28 cellular contexts compared by ENCODE assay signal in genomic region chr3:76043746-76044145, GRCh38.
"Had no signal": no experiment of that assay in that cellular context is flagged by ENCODE, and none has a peak within 500 bp of the region (broad histone marks: within the 10 kb centered on the region; RNA-seq: fewer than 3 reads in every experiment).

No MANE protein-coding gene starts in this region.

- H3K9me3 ChIP-seq: breast epithelium, esophagus muscularis mucosa, neutrophil, ovary, prostate gland, transverse colon, vagina had no signal

- H3K4me3 ChIP-seq: breast epithelium, dorsolateral prefrontal cortex, esophagus muscularis mucosa, hepatocyte, ovary, prostate gland, transverse colon, vagina had no signal

- H3K27me3 ChIP-seq: breast epithelium, dorsolateral prefrontal cortex, esophagus muscularis mucosa, hepatocyte, neutrophil, ovary, transverse colon, vagina had no signal

- ATAC-seq: effector memory CD8-positive, alpha-beta T cell; left ventricle myocardium superior; natural killer cell treated with Interleukin-12 subunit alpha and Interleukin-12 subunit beta and Interleukin-15 and Interleukin-18, amount 100 ng/mL, for 72 hours; stimulated activated naive B cell treated with anti-CD40 and anti-IgM and Interleukin-4, amounts not matched to agents 10 μg/mL and 1 μg/mL and 100 μg/mL, for 72 hours had no signal

- H2AFZ ChIP-seq: hepatocyte had no signal

- H3K4me2 ChIP-seq: hepatocyte had no signal

- FAIRE-seq: colon, frontal cortex, islet of Langerhans had no signal

- DNase-seq: activated CD4-positive, alpha-beta T cell treated with anti-CD3 and anti-CD28 coated beads for 4 hours; activated CD4-positive, alpha-beta T cell treated with anti-CD3 and anti-CD28 coated beads, Interleukin-2, amount 50 U/mL, for 48 hours; activated CD4-positive, CD25-positive, alpha-beta regulatory T cell; activated CD8-positive, alpha-beta memory T cell treated with anti-CD3 and anti-CD28 coated beads, Interleukin-2, amount 50 U/mL, for 48 hours; activated naive CD4-positive, alpha-beta T cell treated with Interleukin-2 at 50 U/mL for 16 hours; activated naive CD8-positive, alpha-beta T cell treated with anti-CD3 and anti-CD28 coated beads for 36 hours; activated T-cell treated with anti-CD3 and anti-CD28 coated beads, Interleukin-2, amount 50 U/mL, for 48 hours; dorsolateral prefrontal cortex; effector memory CD8-positive, alpha-beta T cell; glutamatergic neuron; left ventricle myocardium superior; mammary epithelial cell; ovary; stimulated activated CD4-positive, alpha-beta T cell treated with anti-CD3 and anti-CD28 coated beads, Interleukin-2, amount 100 ng/mL, for 48 hours; stimulated activated CD8-positive, alpha-beta memory T cell treated with anti-CD3 and anti-CD28 coated beads, Interleukin-4, amount 100 ng/mL, for 48 hours; stimulated activated naive B cell treated with anti-CD40 and anti-IgM and Interleukin-4, amounts not matched to agents 10 μg/mL and 1 μg/mL and 100 μg/mL, for 72 hours; T1000; transverse colon had no signal

- H3K79me2 ChIP-seq: hepatocyte had no signal

- H3K4me1 ChIP-seq: breast epithelium, esophagus muscularis mucosa, prostate gland, transverse colon, vagina had no signal

- H3K27ac ChIP-seq: breast epithelium, dorsolateral prefrontal cortex, esophagus muscularis mucosa, hepatocyte, neutrophil, ovary, prostate gland, transverse colon, vagina had no signal

- H3K36me3 ChIP-seq: breast epithelium, esophagus muscularis mucosa, neutrophil, ovary, prostate gland, transverse colon, vagina had no signal
